1 cellular context compared by ENCODE assay signal in the genomic region with DNA sequence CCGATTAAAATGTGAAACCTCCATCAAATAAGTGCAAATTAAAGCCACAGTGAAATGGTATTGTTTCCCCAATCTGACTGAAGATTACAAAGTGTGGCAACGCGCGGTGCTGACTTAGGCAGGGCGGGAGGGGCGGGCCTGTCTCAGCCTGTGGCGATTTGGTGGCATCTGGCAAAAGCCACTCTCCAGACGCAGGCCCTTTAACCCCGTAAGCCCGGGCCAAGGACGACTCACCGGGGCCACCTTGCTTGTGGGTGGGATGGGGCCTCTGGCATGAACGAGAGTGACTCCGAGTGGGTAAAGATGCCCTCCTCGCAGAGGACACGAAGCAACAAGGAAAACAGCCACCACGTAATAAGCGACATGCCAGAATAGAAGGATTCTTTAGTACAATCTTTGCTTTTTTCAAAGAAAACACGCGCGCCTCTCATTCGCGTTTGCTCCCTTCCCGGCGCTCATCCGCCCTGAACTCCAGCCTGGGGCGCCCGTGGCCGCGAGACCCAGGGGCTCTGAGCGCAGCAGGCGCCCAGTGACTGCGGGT.
TF ChIP-seq lines count a peak whose summit lies in the region.

No MANE protein-coding gene starts in this region.

TF ChIP-seq in HepG2, 621 proteins besides CTCF, POLR2A, EP300 and RAD21 (continued from another document):
- TF ChIP-seq ZBTB34 (CRISPR knock-in tag; IDR thresholded peaks at IDR 0.05) (no peak), ELF4 (CRISPR knock-in tag; IDR thresholded peaks at IDR 0.05; ENCODE audit: borderline replicate concordance) (no peak), RNF2 (conservative IDR thresholded peaks at IDR 0.05; ENCODE audit: low read depth) (no peak), LBX2 (CRISPR knock-in tag; IDR thresholded peaks at IDR 0.05; ENCODE audit: borderline replicate concordance) (no peak), ZNF549 (CRISPR knock-in tag; IDR thresholded peaks at IDR 0.05) (no peak), CEBPZ (IDR thresholded peaks at IDR 0.05; ENCODE audit: low read length) (no peak), ZNF839 (CRISPR knock-in tag; IDR thresholded peaks at IDR 0.05; ENCODE audit: borderline replicate concordance) (no peak), CBX5 (CRISPR knock-in tag; IDR thresholded peaks at IDR 0.05; ENCODE audit: borderline replicate concordance) (no peak), SMAD1 (CRISPR knock-in tag; IDR thresholded peaks at IDR 0.05; ENCODE audit: borderline replicate concordance, low read depth) (no peak), GLMP (CRISPR knock-in tag; IDR thresholded peaks at IDR 0.05; ENCODE audit: borderline replicate concordance) (no peak), TAF15 (IDR thresholded peaks at IDR 0.05; ENCODE audit: low read depth, low read length, poor library complexity, severe bottlenecking) (no peak)
- TF ChIP-seq, protein P1, sequence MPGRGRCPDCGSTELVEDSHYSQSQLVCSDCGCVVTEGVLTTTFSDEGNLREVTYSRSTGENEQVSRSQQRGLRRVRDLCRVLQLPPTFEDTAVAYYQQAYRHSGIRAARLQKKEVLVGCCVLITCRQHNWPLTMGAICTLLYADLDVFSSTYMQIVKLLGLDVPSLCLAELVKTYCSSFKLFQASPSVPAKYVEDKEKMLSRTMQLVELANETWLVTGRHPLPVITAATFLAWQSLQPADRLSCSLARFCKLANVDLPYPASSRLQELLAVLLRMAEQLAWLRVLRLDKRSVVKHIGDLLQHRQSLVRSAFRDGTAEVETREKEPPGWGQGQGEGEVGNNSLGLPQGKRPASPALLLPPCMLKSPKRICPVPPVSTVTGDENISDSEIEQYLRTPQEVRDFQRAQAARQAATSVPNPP (CRISPR knock-in tag; IDR thresholded peaks at IDR 0.05): no peak
- TF ChIP-seq, protein P2, sequence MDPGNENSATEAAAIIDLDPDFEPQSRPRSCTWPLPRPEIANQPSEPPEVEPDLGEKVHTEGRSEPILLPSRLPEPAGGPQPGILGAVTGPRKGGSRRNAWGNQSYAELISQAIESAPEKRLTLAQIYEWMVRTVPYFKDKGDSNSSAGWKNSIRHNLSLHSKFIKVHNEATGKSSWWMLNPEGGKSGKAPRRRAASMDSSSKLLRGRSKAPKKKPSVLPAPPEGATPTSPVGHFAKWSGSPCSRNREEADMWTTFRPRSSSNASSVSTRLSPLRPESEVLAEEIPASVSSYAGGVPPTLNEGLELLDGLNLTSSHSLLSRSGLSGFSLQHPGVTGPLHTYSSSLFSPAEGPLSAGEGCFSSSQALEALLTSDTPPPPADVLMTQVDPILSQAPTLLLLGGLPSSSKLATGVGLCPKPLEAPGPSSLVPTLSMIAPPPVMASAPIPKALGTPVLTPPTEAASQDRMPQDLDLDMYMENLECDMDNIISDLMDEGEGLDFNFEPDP (CRISPR knock-in tag; conservative IDR thresholded peaks at IDR 0.05): no peak
